In genomic region chr10:112390125-112390703, GRCh38 we compare ENCODE assay signal across 17 cellular contexts. TPM values are rescaled to one million over a fixed set of nuclear protein-coding genes. Genes with fewer than 3 reads are reported as not detected.
DNase-seq lines count a peak whose midpoint lies in the region; ATAC-seq and TF ChIP-seq lines count a peak whose summit lies in the region.
"Had no signal": no experiment of that assay in that cellular context is flagged by ENCODE, and none has a peak within 500 bp of the region (broad histone marks: within the 10 kb centered on the region; RNA-seq: fewer than 3 reads in every experiment).

No MANE protein-coding gene starts in this region.

- no peak for TF ChIP-seq CTCF in activated CD8-positive, alpha-beta T cell treated with anti-CD3 and anti-CD28 coated beads for 36 hours (IDR thresholded peaks at IDR 0.05)
- TF ChIP-seq CTCF in BE2C (IDR thresholded peaks at IDR 0.05; ENCODE audit: low read depth, low read length), result no peak

- no peak for ATAC-seq in activated CD8-positive, alpha-beta T cell treated with anti-CD3 and anti-CD28 coated beads for 36 hours
- no peak for ATAC-seq in activated CD8-positive, alpha-beta T cell treated with anti-CD3 and anti-CD28 coated beads, Interleukin-2, amount 10 ng/mL, durations not matched to agents 7 days and 5 days
- no peak for ATAC-seq in stimulated activated effector memory CD8-positive, alpha-beta T cell treated with anti-CD3 and anti-CD28 coated beads, Interleukin-12 subunit alpha, Interleukin-12 subunit beta, amount 100 ng/mL, for 72 hours

- in situ Hi-C loops in GM23248 (cut with MboI), result no loop called here

- no peaks in the 10 kb centered on the region for H3K79me2 ChIP-seq in GM23248 (ENCODE audit: insufficient read depth)

- peaks cover 55% of the 10 kb centered on the region for H3K4me1 Mint-ChIP-seq in activated CD8-positive, alpha-beta T cell treated with anti-CD3 and anti-CD28 coated beads for 36 hours (ENCODE audit: low read depth)
- peaks cover 25% of the 10 kb centered on the region for H3K4me1 Mint-ChIP-seq in activated CD8-positive, alpha-beta T cell treated with anti-CD3 and anti-CD28 coated beads, Interleukin-2, amount 10 ng/mL, durations not matched to agents 7 days and 5 days (ENCODE audit: low read depth)
- peaks cover 55% of the 10 kb centered on the region for H3K4me1 Mint-ChIP-seq in activated naive CD8-positive, alpha-beta T cell treated with anti-CD3 and anti-CD28 coated beads for 36 hours
- peaks cover 64% of the 10 kb centered on the region for H3K4me1 Mint-ChIP-seq in stimulated activated effector memory CD8-positive, alpha-beta T cell treated with anti-CD3 and anti-CD28 coated beads, Interleukin-12 subunit alpha, Interleukin-12 subunit beta, amount 100 ng/mL, for 72 hours

- H3K27ac ChIP-seq in GM23248, result 0 out of 2 replicates have a peak overlapping the region, but pooled peaks have one; percentile 65

- H3F3A ChIP-seq in GM23248 (ENCODE audit: insufficient read depth), result peaks cover 3% of the 10 kb centered on the region; the same call in 1 of the 2 replicates

- H3K36me3 Mint-ChIP-seq in activated CD8-positive, alpha-beta T cell treated with anti-CD3 and anti-CD28 coated beads for 36 hours (ENCODE audit: low read depth), result peaks cover 18% of the 10 kb centered on the region
- H3K36me3 Mint-ChIP-seq in activated CD8-positive, alpha-beta T cell treated with anti-CD3 and anti-CD28 coated beads, Interleukin-2, amount 10 ng/mL, durations not matched to agents 7 days and 5 days (ENCODE audit: low read depth), result peaks cover 6% of the 10 kb centered on the region
- peaks cover 39% of the 10 kb centered on the region for H3K36me3 Mint-ChIP-seq in activated naive CD8-positive, alpha-beta T cell treated with anti-CD3 and anti-CD28 coated beads for 36 hours
- peaks cover 29% of the 10 kb centered on the region for H3K36me3 Mint-ChIP-seq in stimulated activated effector memory CD8-positive, alpha-beta T cell treated with anti-CD3 and anti-CD28 coated beads, Interleukin-12 subunit alpha, Interleukin-12 subunit beta, amount 100 ng/mL, for 72 hours

- H2AFZ ChIP-seq in GM23248, result no peak overlapping the region

- H3K4me3 ChIP-seq in GM23248, result no peak overlapping the region
- no peak overlapping the region for H3K4me3 ChIP-seq in BE2C (ENCODE audit: low read depth, low read length)
- H3K4me3 ChIP-seq: gastroesophageal sphincter, tibial nerve had no signal

- POLR2A ChIA-PET in activated CD8-positive, alpha-beta T cell treated with anti-CD3 and anti-CD28 coated beads for 36 hours (lab: Charles Lee), result interaction anchor here (1.0 to 4.2 kb wide), 2 partner anchors 14 to 66 kb away, joined by 3 to 27 read pairs; no protein-coding TSS in a partner anchor
- POLR2A ChIA-PET in activated CD8-positive, alpha-beta T cell treated with anti-CD3 and anti-CD28 coated beads, Interleukin-2, amount 10 ng/mL, durations not matched to agents 7 days and 5 days (lab: Charles Lee), result interaction anchor here (1.4 to 1.7 kb wide), 2 partner anchors 15 to 57 kb away, joined by 5 to 11 read pairs; partner anchors contain the start of genes VTI1A and ZDHHC6

- peaks cover 15% of the 10 kb centered on the region for H3K4me1 ChIP-seq in GM23248 (ENCODE audit: insufficient read depth)
- H3K4me1 ChIP-seq in BE2C, result no peaks in the 10 kb centered on the region
- H3K4me1 ChIP-seq: gastroesophageal sphincter had no signal

- H3K27me3 ChIP-seq in GM23248 (replicated peaks; ENCODE audit: insufficient read depth) (no peaks in the 10 kb centered on the region), BE2C (peaks cover 20% of the 10 kb centered on the region)
- H3K27me3 ChIP-seq: tibial nerve had no signal

- no peaks in the 10 kb centered on the region for H4K20me1 ChIP-seq in GM23248 (ENCODE audit: insufficient read depth)

- no peaks in the 10 kb centered on the region for H3K9me2 ChIP-seq in GM23248 (ENCODE audit: insufficient read depth)

- H3K36me3 ChIP-seq in GM23248 (ENCODE audit: low read depth) (no peaks in the 10 kb centered on the region), BE2C (no peaks in the 10 kb centered on the region)
- H3K36me3 ChIP-seq: gastroesophageal sphincter, tibial nerve had no signal

- peak overlapping the region; percentile 28 for H3K27ac Mint-ChIP-seq in activated CD8-positive, alpha-beta T cell treated with anti-CD3 and anti-CD28 coated beads for 36 hours
- no peak overlapping the region for H3K27ac Mint-ChIP-seq in activated CD8-positive, alpha-beta T cell treated with anti-CD3 and anti-CD28 coated beads, Interleukin-2, amount 10 ng/mL, durations not matched to agents 7 days and 5 days
- H3K27ac Mint-ChIP-seq in activated naive CD8-positive, alpha-beta T cell treated with anti-CD3 and anti-CD28 coated beads for 36 hours, result peak overlapping the region; percentile 62
- H3K27ac Mint-ChIP-seq in stimulated activated effector memory CD8-positive, alpha-beta T cell treated with anti-CD3 and anti-CD28 coated beads, Interleukin-12 subunit alpha, Interleukin-12 subunit beta, amount 100 ng/mL, for 72 hours, result peak overlapping the region; percentile 57
- H3K27ac Mint-ChIP-seq: nephron had no signal

- no peaks in the 10 kb centered on the region for H3K9me3 Mint-ChIP-seq in activated CD8-positive, alpha-beta T cell treated with anti-CD3 and anti-CD28 coated beads for 36 hours
- H3K9me3 Mint-ChIP-seq in activated CD8-positive, alpha-beta T cell treated with anti-CD3 and anti-CD28 coated beads, Interleukin-2, amount 10 ng/mL, durations not matched to agents 7 days and 5 days (ENCODE audit: insufficient read depth), result no peaks in the 10 kb centered on the region
- H3K9me3 Mint-ChIP-seq in activated naive CD8-positive, alpha-beta T cell treated with anti-CD3 and anti-CD28 coated beads for 36 hours, result no peaks in the 10 kb centered on the region
- H3K9me3 Mint-ChIP-seq in stimulated activated effector memory CD8-positive, alpha-beta T cell treated with anti-CD3 and anti-CD28 coated beads, Interleukin-12 subunit alpha, Interleukin-12 subunit beta, amount 100 ng/mL, for 72 hours, result no peaks in the 10 kb centered on the region
- H3K9me3 Mint-ChIP-seq: nephron; T-helper 2 cell treated with Interferon-gamma antibody and Interleukin-4, amounts not matched to agents 5 μg/mL and 100 μg/mL, for 36 hours had no signal

- H3K9ac ChIP-seq in GM23248, result no peak overlapping the region

- no peaks in the 10 kb centered on the region for H3K9me3 ChIP-seq in GM23248 (ENCODE audit: low read depth)
- H3K9me3 ChIP-seq in BE2C, result no peaks in the 10 kb centered on the region
- H3K9me3 ChIP-seq: gastroesophageal sphincter, tibial nerve had no signal

- H3K4me3 Mint-ChIP-seq in activated CD8-positive, alpha-beta T cell treated with anti-CD3 and anti-CD28 coated beads for 36 hours, result no peak overlapping the region
- no peak overlapping the region for H3K4me3 Mint-ChIP-seq in activated CD8-positive, alpha-beta T cell treated with anti-CD3 and anti-CD28 coated beads, Interleukin-2, amount 10 ng/mL, durations not matched to agents 7 days and 5 days
- no peak overlapping the region for H3K4me3 Mint-ChIP-seq in activated naive CD8-positive, alpha-beta T cell treated with anti-CD3 and anti-CD28 coated beads for 36 hours
- H3K4me3 Mint-ChIP-seq in stimulated activated effector memory CD8-positive, alpha-beta T cell treated with anti-CD3 and anti-CD28 coated beads, Interleukin-12 subunit alpha, Interleukin-12 subunit beta, amount 100 ng/mL, for 72 hours, result peak overlapping the region; percentile 53
- H3K4me3 Mint-ChIP-seq: nephron had no signal

- CTCF ChIA-PET in activated CD8-positive, alpha-beta T cell treated with anti-CD3 and anti-CD28 coated beads for 36 hours (lab: Charles Lee), result interaction anchor here (1.1 to 1.8 kb wide), 5 partner anchors 12 to 136 kb away, joined by 3 to 7 read pairs (median 3); no protein-coding TSS in a partner anchor
- CTCF ChIA-PET in activated CD8-positive, alpha-beta T cell treated with anti-CD3 and anti-CD28 coated beads, Interleukin-2, amount 10 ng/mL, durations not matched to agents 7 days and 5 days (lab: Charles Lee), result no interaction called here

- intact Hi-C loops in activated CD8-positive, alpha-beta T cell treated with anti-CD3 and anti-CD28 coated beads for 36 hours (cut with micrococcal nuclease), result no loop called here

- 95 to 98% methylated on average over 3 of the region's 3 CpGs for WGBS in GM23248 (ENCODE audit: low coverage in 1 of 2, low lambda C conversion rate in 2 of 2, missing lambda C conversion rate in 2 of 2), 2 experiments

- no peaks in the 10 kb centered on the region for H3K27me3 Mint-ChIP-seq in activated CD8-positive, alpha-beta T cell treated with anti-CD3 and anti-CD28 coated beads for 36 hours
- no peaks in the 10 kb centered on the region for H3K27me3 Mint-ChIP-seq in activated CD8-positive, alpha-beta T cell treated with anti-CD3 and anti-CD28 coated beads, Interleukin-2, amount 10 ng/mL, durations not matched to agents 7 days and 5 days (ENCODE audit: low read depth)
- H3K27me3 Mint-ChIP-seq in activated naive CD8-positive, alpha-beta T cell treated with anti-CD3 and anti-CD28 coated beads for 36 hours, result no peaks in the 10 kb centered on the region

- DNase-seq in activated CD8-positive, alpha-beta T cell treated with anti-CD3 and anti-CD28 coated beads for 36 hours, result no peak
- DNase-seq in activated CD8-positive, alpha-beta T cell treated with anti-CD3 and anti-CD28 coated beads, Interleukin-2, amount 10 ng/mL, durations not matched to agents 7 days and 5 days, result no peak
- DNase-seq in GM23248 (no peak), BE2C (no peak), NOMO-1 treated with dmso at 0.1 percent for 144 hours (lab: John Stamatoyannopoulos, UW; ENCODE audit: unreplicated experiment) (no peak)
- DNase-seq in activated naive CD8-positive, alpha-beta T cell treated with anti-CD3 and anti-CD28 coated beads for 36 hours, result no peak
- no peak for DNase-seq in stimulated activated effector memory CD8-positive, alpha-beta T cell treated with anti-CD3 and anti-CD28 coated beads, Interleukin-12 subunit alpha, Interleukin-12 subunit beta, amount 100 ng/mL, for 72 hours (ENCODE audit: low spot score in 2 of 2)
- no peak for DNase-seq in central memory CD4-positive, alpha-beta T cell
- DNase-seq: DMS 273 treated with DMSO at 0.1 percent for 48 hours; effector CD8-positive, alpha-beta T cell; NCI-H1105 treated with DMSO at 0.1 percent for 48 hours; NCI-H510A had no signal

- peak overlapping the region; percentile 71 for H3K4me2 ChIP-seq in GM23248 (ENCODE audit: unreplicated experiment)

RNA-seq across cellular contexts. Expression of gene ACSL5, which starts 16.3 kb away (rescaled TPM):
- 10 to 100 TPM; 33.7 to 34.1 TPM for total RNA-seq in activated CD8-positive, alpha-beta T cell treated with anti-CD3 and anti-CD28 coated beads for 36 hours
- total RNA-seq in activated CD8-positive, alpha-beta T cell treated with anti-CD3 and anti-CD28 coated beads, Interleukin-2, amount 10 ng/mL, durations not matched to agents 7 days and 5 days, result 10 to 100 TPM; 50.7 to 53.1 TPM
- 1.8 and 3.2 TPM in 2 replicates for total RNA-seq in GM23248 (2014; rRNA removed; shearing (Covaris generic))
- polyA plus RNA-seq in GM23248 (2016; fragmentation: Nextera tagmentation; extraction: Ambion mirVana), result 1.5 and 1.7 TPM in 2 replicates
- total RNA-seq in activated naive CD8-positive, alpha-beta T cell treated with anti-CD3 and anti-CD28 coated beads for 36 hours, result 10 to 100 TPM; 50.3 to 54.3 TPM
- polyA plus RNA-seq in BE2C (2012; ENCODE audit: insufficient read depth, insufficient read length, low read depth), result 0.40 TPM
- total RNA-seq: H1 had no signal
- polyA plus RNA-seq: H1 had no signal

RNA-seq across cellular contexts. Expression of gene ZDHHC6, which starts 56.5 kb away (rescaled TPM):
- total RNA-seq in activated CD8-positive, alpha-beta T cell treated with anti-CD3 and anti-CD28 coated beads for 36 hours, result 10 to 100 TPM; 36.6 to 37.6 TPM
- total RNA-seq in activated CD8-positive, alpha-beta T cell treated with anti-CD3 and anti-CD28 coated beads, Interleukin-2, amount 10 ng/mL, durations not matched to agents 7 days and 5 days, result 10 to 100 TPM; 49.0 to 51.5 TPM
- 23.6 and 30.4 TPM in 2 replicates for total RNA-seq in GM23248 (2014; rRNA removed; shearing (Covaris generic))
- 44.0 and 47.1 TPM in 2 replicates for polyA plus RNA-seq in GM23248 (2016; fragmentation: Nextera tagmentation; extraction: Ambion mirVana)
- 10 to 100 TPM; 46.0 to 50.3 TPM for total RNA-seq in activated naive CD8-positive, alpha-beta T cell treated with anti-CD3 and anti-CD28 coated beads for 36 hours
- polyA plus RNA-seq in BE2C (2012; ENCODE audit: insufficient read depth, insufficient read length, low read depth), result 33.1 TPM

RNA-seq across cellular contexts. Expression of gene VTI1A, which starts 56.8 kb away (rescaled TPM):
- total RNA-seq in activated CD8-positive, alpha-beta T cell treated with anti-CD3 and anti-CD28 coated beads for 36 hours, result 10 to 100 TPM; 29.4 to 30.0 TPM
- total RNA-seq in activated CD8-positive, alpha-beta T cell treated with anti-CD3 and anti-CD28 coated beads, Interleukin-2, amount 10 ng/mL, durations not matched to agents 7 days and 5 days, result 10 to 100 TPM; 40.2 to 43.7 TPM
- total RNA-seq in GM23248 (2014; rRNA removed; shearing (Covaris generic)), result 21.6 and 27.2 TPM in 2 replicates
- polyA plus RNA-seq in GM23248 (2016; fragmentation: Nextera tagmentation; extraction: Ambion mirVana), result 25.3 and 26.4 TPM in 2 replicates
- total RNA-seq in activated naive CD8-positive, alpha-beta T cell treated with anti-CD3 and anti-CD28 coated beads for 36 hours, result 10 to 100 TPM; 31.5 to 33.7 TPM
- 8.2 TPM for polyA plus RNA-seq in BE2C (2012; ENCODE audit: insufficient read depth, insufficient read length, low read depth)
